ENCODE assay signal across 17 cellular contexts in the genomic region with DNA sequence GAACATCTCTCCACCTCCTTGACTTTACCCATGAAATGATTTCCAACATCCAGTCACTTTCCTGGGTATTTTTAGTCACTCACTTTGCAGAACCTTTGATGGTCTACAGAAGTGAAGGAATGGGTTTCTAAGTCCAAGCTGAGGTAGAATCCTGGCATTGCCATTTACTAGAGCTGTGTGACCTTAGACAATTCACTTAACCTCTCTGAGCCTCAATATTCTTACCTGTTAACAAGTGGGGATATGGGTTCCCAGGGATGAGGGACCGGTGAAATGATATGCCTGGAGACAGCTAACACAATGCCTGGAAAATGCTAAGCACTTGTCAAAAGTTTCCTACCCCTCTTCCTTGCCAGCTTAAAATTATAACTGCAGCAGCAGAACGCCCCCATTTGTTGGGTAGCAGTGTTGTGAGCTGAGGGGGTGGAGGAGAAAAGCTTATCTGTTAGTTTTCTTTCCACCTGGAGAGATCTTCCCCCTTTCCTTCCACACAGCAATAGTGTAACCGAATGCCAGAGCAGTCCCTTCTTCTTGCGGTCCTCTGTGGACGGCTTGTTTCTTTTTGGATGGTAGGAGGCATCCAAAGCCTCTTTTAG. TPM values are rescaled to one million over a fixed set of nuclear protein-coding genes. Genes with fewer than 3 reads are reported as not detected.
A peak's percentile ranks its signal among the peaks of the same experiment; 100 is the strongest.
DNase-seq lines count a peak whose midpoint lies in the region; ATAC-seq and TF ChIP-seq lines count a peak whose summit lies in the region.
"Had no signal": no experiment of that assay in that cellular context is flagged by ENCODE, and none has a peak within 500 bp of the region (broad histone marks: within the 10 kb centered on the region; RNA-seq: fewer than 3 reads in every experiment).

No MANE protein-coding gene starts in this region.

- H3K9me3 ChIP-seq in GM23248 (ENCODE audit: low read depth), result no peaks in the 10 kb centered on the region
- no peaks in the 10 kb centered on the region for H3K9me3 ChIP-seq in ascending aorta
- H3K9me3 ChIP-seq in mesenchymal stem cell (ENCODE audit: control insufficient read depth, low read length), result peaks cover 4% of the 10 kb centered on the region
- H3K9me3 ChIP-seq in subcutaneous abdominal adipose tissue (ENCODE audit: control insufficient read depth in 5 of 5, low read length in 5 of 5), result no peaks in the 10 kb centered on the region

- H4K20me1 ChIP-seq in GM23248 (ENCODE audit: insufficient read depth), result no peaks in the 10 kb centered on the region

- H2AFZ ChIP-seq in GM23248 (no peak overlapping the region), mesenchymal stem cell (ENCODE audit: low read depth, low read length) (no peak overlapping the region)
- H2AFZ ChIP-seq: neural progenitor cell, PC-9 had no signal

- no peaks in the 10 kb centered on the region for H3K79me2 ChIP-seq in GM23248 (ENCODE audit: insufficient read depth)

- H3K18ac ChIP-seq in mesenchymal stem cell (ENCODE audit: low read depth in 1 of 2, low read length in 2 of 2), result no peak overlapping the region

- in situ Hi-C loops in GM23248 (cut with MboI), result no loop called here

- H3K36me3 ChIP-seq in GM23248 (ENCODE audit: low read depth) (no peaks in the 10 kb centered on the region), ascending aorta (peaks cover 3 to 12% of the 10 kb centered on the region in 2 donors), mesenchymal stem cell (ENCODE audit: control insufficient read depth in 1 of 2, insufficient read depth in 2 of 2, low read depth in 1 of 2, low read length in 2 of 2) (no peaks in the 10 kb centered on the region), subcutaneous abdominal adipose tissue (ENCODE audit: control insufficient read depth in 5 of 5, insufficient read depth in 5 of 5, low read length in 5 of 5) (no peaks in the 10 kb centered on the region)
- H3K36me3 ChIP-seq: neural progenitor cell had no signal

- no peak overlapping the region for H2AK5ac ChIP-seq in mesenchymal stem cell (ENCODE audit: low read length, severe bottlenecking)

- H2BK15ac ChIP-seq in mesenchymal stem cell (ENCODE audit: low read depth, poor library complexity, severe bottlenecking), result no peak overlapping the region

- H3K79me1 ChIP-seq in mesenchymal stem cell (replicated peaks; ENCODE audit: low read length, poor library complexity, severe bottlenecking), result no peaks in the 10 kb centered on the region

- no peak overlapping the region for H2BK5ac ChIP-seq in mesenchymal stem cell (ENCODE audit: low read depth, low read length, poor library complexity, severe bottlenecking)

- no peak overlapping the region for H2BK120ac ChIP-seq in mesenchymal stem cell (ENCODE audit: low read depth, low read length)

- 20 to 23% methylated on average over 5 of the region's 5 CpGs for WGBS in GM23248 (ENCODE audit: low coverage in 1 of 2, low lambda C conversion rate in 2 of 2, missing lambda C conversion rate in 2 of 2), 2 experiments
- WGBS in mesenchymal stem cell, result 87% methylated on average over 3 of the region's 5 CpGs

- peak; percentile 37 for DNase-seq in GM23248
- DNase-seq in ascending aorta (ENCODE audit: low spot score in 2 of 2), result no peak
- DNase-seq in mesenchymal stem cell, result no peak
- no peak for DNase-seq in dermis blood vessel endothelial cell
- DNase-seq in KG1 (lab: John Stamatoyannopoulos, UW), result no peak
- DNase-seq: activated CD4-positive, alpha-beta memory T cell treated with anti-CD3 and anti-CD28 coated beads, Interleukin-2, amount 10 ng/mL, durations not matched to agents 7 days and 5 days; activated T-cell treated with anti-CD3 and anti-CD28 coated beads, Interleukin-2, amount 50 U/mL, for 48 hours; Karpas-422; NCI-H82; PC-9; T-helper 2 cell had no signal

- peaks cover 15% of the 10 kb centered on the region for H3K4me1 ChIP-seq in GM23248 (ENCODE audit: insufficient read depth)
- H3K4me1 ChIP-seq in ascending aorta, result peaks cover 7 to 53% of the 10 kb centered on the region in 2 donors
- H3K4me1 ChIP-seq in mesenchymal stem cell (ENCODE audit: control insufficient read depth, insufficient read depth, low read depth, low read length), result no peaks in the 10 kb centered on the region
- peaks cover 23 to 60% (median 44%) of the 10 kb centered on the region in 5 donors for H3K4me1 ChIP-seq in subcutaneous abdominal adipose tissue (ENCODE audit: control insufficient read depth in 5 of 5, insufficient read depth in 5 of 5, low read length in 5 of 5)
- H3K4me1 ChIP-seq: neural progenitor cell had no signal

- ATAC-seq in GM19455 (IDR thresholded peaks at IDR 0.05; ENCODE audit: unreplicated experiment), result no peak
- ATAC-seq in HG03571 (IDR thresholded peaks at IDR 0.05; ENCODE audit: unreplicated experiment), result no peak

- no peak overlapping the region for H4K91ac ChIP-seq in mesenchymal stem cell (ENCODE audit: low read length)

- H3K27ac ChIP-seq in GM23248 (peak overlapping the region; percentile 41; the same call in 1 of the 2 replicates), ascending aorta (peak overlapping the region; percentile 85 to 90), mesenchymal stem cell (ENCODE audit: low read length, poor library complexity, severe bottlenecking) (no peak overlapping the region), subcutaneous abdominal adipose tissue (ENCODE audit: low read depth, low read length) (peak overlapping the region; percentile 31)
- H3K27ac ChIP-seq: neural progenitor cell, PC-9 had no signal

- TF ChIP-seq CTCF in ascending aorta (IDR thresholded peaks at IDR 0.05), result no peak

- H2BK12ac ChIP-seq in mesenchymal stem cell (ENCODE audit: low read length in 2 of 2), result no peak overlapping the region

- no peak overlapping the region for H4K8ac ChIP-seq in mesenchymal stem cell (ENCODE audit: low read length)

- intact Hi-C loops in ascending aorta (cut with DNase I), result loop anchor here (1.0 to 5.0 kb wide), 3 partner anchors 18 to 37 kb away; no protein-coding TSS in a partner anchor

- no peak overlapping the region for H3K9ac ChIP-seq in GM23248
- peak overlapping the region; percentile 31 for H3K9ac ChIP-seq in mesenchymal stem cell (ENCODE audit: low read length)
- peak overlapping the region in 1 of 5 donors; percentile 21 for H3K9ac ChIP-seq in subcutaneous abdominal adipose tissue (ENCODE audit: low read length in 5 of 5)
- H3K9ac ChIP-seq: neural progenitor cell had no signal

- H3K9me2 ChIP-seq in GM23248 (ENCODE audit: insufficient read depth), result no peaks in the 10 kb centered on the region

- no peak overlapping the region for H3K4ac ChIP-seq in mesenchymal stem cell (ENCODE audit: low read depth in 1 of 2, low read length in 2 of 2)

- H3K4me3 ChIP-seq in GM23248 (no peak overlapping the region), ascending aorta (no peak overlapping the region), mesenchymal stem cell (ENCODE audit: insufficient read depth in 1 of 2, low read depth in 1 of 2, low read length in 2 of 2) (no peak overlapping the region), subcutaneous abdominal adipose tissue (ENCODE audit: low read depth in 1 of 5, low read length in 5 of 5) (no peak overlapping the region)
- H3K4me3 ChIP-seq: body of pancreas, neural progenitor cell, PC-9 had no signal

- H3F3A ChIP-seq in GM23248 (ENCODE audit: insufficient read depth), result peaks cover 10% of the 10 kb centered on the region

- H3K14ac ChIP-seq in mesenchymal stem cell (ENCODE audit: low read length in 2 of 2), result no peak overlapping the region

- no peak overlapping the region for H3K23ac ChIP-seq in mesenchymal stem cell (ENCODE audit: low read length in 2 of 2)

- 0 out of 2 replicates have a peak, but pooled peaks cover 4% of the 10 kb centered on the region for H3K27me3 ChIP-seq in GM23248 (replicated peaks; ENCODE audit: insufficient read depth)
- no peaks in the 10 kb centered on the region for H3K27me3 ChIP-seq in ascending aorta
- H3K27me3 ChIP-seq in mesenchymal stem cell (ENCODE audit: control insufficient read depth in 1 of 2, insufficient read depth in 1 of 2, low read length in 2 of 2), result peaks cover 0 to 22% of the 10 kb centered on the region in 2 experiments
- H3K27me3 ChIP-seq in subcutaneous abdominal adipose tissue (ENCODE audit: control insufficient read depth in 5 of 5, insufficient read depth in 4 of 5, low read length in 5 of 5), result no peaks in the 10 kb centered on the region
- H3K27me3 ChIP-seq: body of pancreas, neural progenitor cell had no signal

- H3K4me2 ChIP-seq in GM23248 (ENCODE audit: unreplicated experiment) (peak overlapping the region; percentile 21), mesenchymal stem cell (ENCODE audit: low read length, poor library complexity, severe bottlenecking) (no peak overlapping the region)
- H3K4me2 ChIP-seq: neural progenitor cell, PC-9 had no signal

RNA-seq across cellular contexts. Expression of a gene that starts 41.6 kb away (rescaled TPM):
- 0.32 TPM in 1 of 2 replicates, not detected in the other for total RNA-seq in GM23248 (2014; rRNA removed; shearing (Covaris generic))
- polyA plus RNA-seq in GM23248 (2016; fragmentation: Nextera tagmentation; extraction: Ambion mirVana), result not detected in 2 replicates
- total RNA-seq in ascending aorta (56.5 TPM), dermis blood vessel endothelial cell (36.2 and 43.7 TPM in 2 replicates)
- 0.14 TPM for polyA plus RNA-seq in mesenchymal stem cell (2013, experiment 1 of 2)
- polyA plus RNA-seq in mesenchymal stem cell (2013, experiment 2 of 2), result 0.07 TPM
- total RNA-seq: PC-9 had no signal
- polyA plus RNA-seq: BJ had no signal

Comparison
In these comparisons a context has a peak if more than half of its experiments do, and no peak if none do; other contexts are left out.
1. RNA of a gene that starts 41.6 kb away (total RNA-seq): 56.5 TPM in ascending aorta (single experiment) and 36.2 to 43.7 TPM in dermis blood vessel endothelial cell; 0.32 TPM in GM23248; every median in the first group is over 10 times any median in the second.